ENCODE assay signal across 8 cellular contexts in the genomic region with DNA sequence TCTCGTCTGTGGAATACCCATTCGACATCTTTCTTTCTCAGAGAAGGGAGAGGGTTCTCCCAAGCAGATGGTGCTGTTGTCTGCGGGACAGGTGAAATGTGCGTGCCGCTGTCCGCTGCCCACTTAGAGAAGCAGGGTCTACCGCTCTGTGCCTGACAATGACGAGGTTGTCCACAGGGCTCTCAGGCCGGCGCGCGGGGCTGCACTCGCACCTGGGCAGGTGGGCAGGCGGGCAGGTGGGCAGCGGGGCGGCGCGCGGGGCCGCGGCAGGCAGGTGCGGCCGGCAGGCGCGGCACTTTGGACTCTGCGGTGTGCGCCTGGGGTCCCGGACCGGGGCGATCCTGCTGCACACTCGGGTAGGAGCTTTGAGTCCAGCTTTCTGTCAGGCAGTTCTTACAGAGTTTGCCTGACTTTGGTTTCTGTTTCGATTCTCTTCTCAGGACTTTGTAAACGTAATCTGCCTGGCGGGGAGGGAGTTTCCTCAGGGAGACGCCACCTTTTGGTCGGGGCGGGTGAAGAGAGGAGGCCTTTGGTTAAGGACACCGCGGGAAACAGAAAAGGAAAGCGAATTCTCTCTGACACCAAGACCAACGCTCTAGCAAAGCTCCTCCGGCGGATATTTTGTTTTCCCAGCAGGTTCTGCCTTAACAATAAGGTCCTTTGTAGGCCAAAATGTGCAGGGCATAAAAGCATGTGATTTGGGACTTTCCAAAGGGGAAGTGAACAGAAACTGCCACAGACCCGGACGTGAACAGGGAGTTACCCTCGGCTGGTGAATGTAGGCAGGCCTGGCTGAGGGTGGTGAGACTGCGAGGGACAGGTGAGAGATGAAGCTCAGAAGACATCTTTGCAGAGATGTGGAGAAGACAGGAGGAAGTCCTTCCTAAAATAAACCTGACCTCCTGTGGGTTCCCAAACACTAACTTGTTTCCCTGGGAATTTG. TPM values are rescaled to one million over a fixed set of nuclear protein-coding genes. Genes with fewer than 3 reads are reported as not detected.
DNase-seq lines count a peak whose midpoint lies in the region; ATAC-seq lines count a peak whose summit lies in the region.

A gene (minus strand): TSS at position 405 of the 943 bp plus-strand sequence. CDS start 377 bp downstream, at position 28.

- peaks cover 53% of the 10 kb centered on the region for H3K4me1 Mint-ChIP-seq in activated CD8-positive, alpha-beta memory T cell treated with anti-CD3 and anti-CD28 coated beads, Interleukin-2, amount 10 ng/mL, durations not matched to agents 7 days and 5 days

- H3K4ac ChIP-seq in mesendoderm (ENCODE audit: low read depth, low read length) = no peak within 1 kb of the TSS

- no peak within 1 kb of the TSS for H2AK5ac ChIP-seq in mesendoderm (ENCODE audit: low read length)

- no peak within 1 kb of the TSS for H4K8ac ChIP-seq in mesendoderm (ENCODE audit: low read depth, low read length)

- H3K79me2 ChIP-seq in mesendoderm (ENCODE audit: control insufficient read depth, insufficient read depth, low read length) = no peaks in the 10 kb centered on the region

- H3K27me3 Mint-ChIP-seq in activated CD8-positive, alpha-beta memory T cell treated with anti-CD3 and anti-CD28 coated beads, Interleukin-2, amount 10 ng/mL, durations not matched to agents 7 days and 5 days = no peaks in the 10 kb centered on the region

- H3K4me1 ChIP-seq in endocrine pancreas (ENCODE audit: control insufficient read depth, insufficient read depth, low read length) = peaks cover 24% of the 10 kb centered on the region
- H3K4me1 ChIP-seq in mesendoderm (ENCODE audit: control insufficient read depth, low read depth, low read length) = no peaks in the 10 kb centered on the region

- H3K27ac ChIP-seq in mesendoderm (ENCODE audit: low read depth, low read length) = no peak within 1 kb of the TSS

- H3K9ac ChIP-seq in endocrine pancreas (ENCODE audit: control insufficient read depth, insufficient read depth, low read length) = peak within 1 kb of the TSS; percentile 75
- peak within 1 kb of the TSS; percentile 25 for H3K9ac ChIP-seq in mesendoderm (ENCODE audit: low read length)

- no peak within 1 kb of the TSS for H3K23ac ChIP-seq in mesendoderm (ENCODE audit: low read length)

- DNase-seq in CD1c-positive myeloid dendritic cell (ENCODE audit: extremely low spot score) = peak; percentile 93
- peak; percentile 77 for DNase-seq in NOMO-1 treated with dmso at 0.1 percent for 144 hours (lab: John Stamatoyannopoulos, UW; ENCODE audit: unreplicated experiment)
- peak; percentile 88 for DNase-seq in activated CD8-positive, alpha-beta memory T cell treated with anti-CD3 and anti-CD28 coated beads, Interleukin-2, amount 10 ng/mL, durations not matched to agents 7 days and 5 days
- DNase-seq in mesendoderm = peak; percentile 74
- peak; percentile 48 for DNase-seq in stimulated activated CD8-positive, alpha-beta memory T cell treated with anti-CD3 and anti-CD28 coated beads, Interleukin-15, amount 100 ng/mL, for 1 hour (ENCODE audit: low read depth)

- no CpG with 5 or more reads among the region's 47 CpGs for WGBS in mesendoderm (ENCODE audit: extremely low coverage, insufficient coverage, low lambda C conversion rate)

- H2BK15ac ChIP-seq in mesendoderm (replicated peaks; ENCODE audit: low read depth) = no peak within 1 kb of the TSS

- peak within 1 kb of the TSS; percentile 66 for H3K4me2 ChIP-seq in mesendoderm (ENCODE audit: low read length)

- peak within 1 kb of the TSS; percentile 95 for H3K4me3 ChIP-seq in endocrine pancreas (ENCODE audit: control insufficient read depth, insufficient read depth, low read length)
- peak within 1 kb of the TSS; percentile 8 for H3K4me3 ChIP-seq in mesendoderm (ENCODE audit: low read length)

- H3K27ac Mint-ChIP-seq in activated CD8-positive, alpha-beta memory T cell treated with anti-CD3 and anti-CD28 coated beads, Interleukin-2, amount 10 ng/mL, durations not matched to agents 7 days and 5 days = peak within 1 kb of the TSS; percentile 99

- H3K36me3 ChIP-seq in endocrine pancreas (ENCODE audit: control insufficient read depth, insufficient read depth, low read length) (no peaks in the 10 kb centered on the region), mesendoderm (ENCODE audit: control insufficient read depth, insufficient read depth, low read length) (no peaks in the 10 kb centered on the region)

- H3K9me3 ChIP-seq in endocrine pancreas (ENCODE audit: control insufficient read depth, low read length) = no peaks in the 10 kb centered on the region

- CTCF ChIA-PET in activated CD8-positive, alpha-beta memory T cell treated with anti-CD3 and anti-CD28 coated beads, Interleukin-2, amount 10 ng/mL, durations not matched to agents 7 days and 5 days (lab: Charles Lee) = interaction anchor here (0.8 to 2.9 kb wide), 13 partner anchors 9 to 372 kb away, joined by 3 to 10 read pairs (median 5); a partner anchor contains a TSS

- no peak within 1 kb of the TSS for H2BK120ac ChIP-seq in mesendoderm (ENCODE audit: low read depth, low read length)

- H3K27me3 ChIP-seq in endocrine pancreas (ENCODE audit: control insufficient read depth, insufficient read depth, low read length) = no peaks in the 10 kb centered on the region
- H3K27me3 ChIP-seq in mesendoderm (ENCODE audit: insufficient read depth, low read length, poor library complexity) = no peaks in the 10 kb centered on the region

- ATAC-seq in GM19324 (IDR thresholded peaks at IDR 0.05; ENCODE audit: low FRiP score, unreplicated experiment) (peak; percentile 84), HG03460 (IDR thresholded peaks at IDR 0.05; ENCODE audit: unreplicated experiment) (peak; percentile 81)
- ATAC-seq in activated CD8-positive, alpha-beta memory T cell treated with anti-CD3 and anti-CD28 coated beads, Interleukin-2, amount 10 ng/mL, durations not matched to agents 7 days and 5 days = peak; percentile 83

- H3K36me3 Mint-ChIP-seq in activated CD8-positive, alpha-beta memory T cell treated with anti-CD3 and anti-CD28 coated beads, Interleukin-2, amount 10 ng/mL, durations not matched to agents 7 days and 5 days = peaks cover 44% of the 10 kb centered on the region

- no peaks in the 10 kb centered on the region for H3K9me3 Mint-ChIP-seq in activated CD8-positive, alpha-beta memory T cell treated with anti-CD3 and anti-CD28 coated beads, Interleukin-2, amount 10 ng/mL, durations not matched to agents 7 days and 5 days (ENCODE audit: low read depth)

- no peak within 1 kb of the TSS for H2BK5ac ChIP-seq in mesendoderm (ENCODE audit: low read length)

- H3K79me1 ChIP-seq in mesendoderm (ENCODE audit: low read length) = no peaks in the 10 kb centered on the region

- H3K4me3 Mint-ChIP-seq in activated CD8-positive, alpha-beta memory T cell treated with anti-CD3 and anti-CD28 coated beads, Interleukin-2, amount 10 ng/mL, durations not matched to agents 7 days and 5 days = peak within 1 kb of the TSS; percentile 93

- peak within 1 kb of the TSS; percentile 29 for H3K56ac ChIP-seq in mesendoderm (ENCODE audit: low read length)

- no peak within 1 kb of the TSS for H3K18ac ChIP-seq in mesendoderm (ENCODE audit: low read length)

- H4K5ac ChIP-seq in mesendoderm (ENCODE audit: low read length) = no peak within 1 kb of the TSS

RNA-seq across cellular contexts. Expression of the gene that starts here (rescaled TPM):
- 10 to 100 TPM; 66.8 to 90.0 TPM for total RNA-seq in activated CD8-positive, alpha-beta memory T cell treated with anti-CD3 and anti-CD28 coated beads, Interleukin-2, amount 10 ng/mL, durations not matched to agents 7 days and 5 days
- 0.10 TPM for polyA plus RNA-seq in mesendoderm (2013, experiment 1 of 2)
- 0.13 TPM for polyA plus RNA-seq in mesendoderm (2013, experiment 2 of 2)
